In the genomic region with DNA sequence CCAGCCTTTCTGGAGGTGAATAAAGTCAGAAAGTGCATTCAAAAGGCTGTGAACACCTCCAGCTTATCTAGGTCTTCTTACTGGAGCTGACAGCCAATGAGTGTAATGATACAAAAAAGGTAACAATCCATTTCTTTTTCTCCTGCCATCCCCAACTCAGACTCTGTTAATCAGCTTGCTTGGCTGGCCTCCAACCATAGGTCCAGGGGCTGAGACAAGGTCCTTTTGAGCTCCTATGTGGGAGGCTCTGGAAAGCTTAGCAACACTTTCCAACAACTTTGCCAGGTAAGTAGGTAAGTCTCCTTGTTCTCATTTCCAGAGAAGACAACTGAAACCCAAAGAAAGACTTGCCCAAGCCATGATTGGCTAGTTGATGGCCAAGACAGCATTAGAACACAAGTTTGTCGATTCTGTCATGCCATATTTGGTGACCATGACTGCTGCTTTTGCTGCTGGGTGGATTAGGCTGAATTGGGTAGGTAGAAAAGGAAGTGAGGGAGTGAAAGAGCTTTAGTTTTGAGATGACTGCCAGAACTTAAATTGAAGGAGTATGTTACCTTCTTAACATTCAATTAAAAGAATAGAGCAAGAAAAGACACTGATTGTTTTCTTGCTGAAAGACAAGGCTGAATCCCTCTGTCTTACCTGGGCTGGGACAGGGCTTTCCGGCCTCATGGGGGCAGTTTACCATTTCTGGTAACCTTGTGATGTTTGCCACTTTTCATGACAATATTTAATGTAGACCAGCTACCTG, we compare ENCODE assay signal across 1 cellular context.
TF ChIP-seq lines count a peak whose summit lies in the region.

No MANE protein-coding gene starts in this region.

TF ChIP-seq in K562, 482 proteins besides CTCF, POLR2A, EP300 and RAD21 (continued from another document):
- TF ChIP-seq, protein P1, sequence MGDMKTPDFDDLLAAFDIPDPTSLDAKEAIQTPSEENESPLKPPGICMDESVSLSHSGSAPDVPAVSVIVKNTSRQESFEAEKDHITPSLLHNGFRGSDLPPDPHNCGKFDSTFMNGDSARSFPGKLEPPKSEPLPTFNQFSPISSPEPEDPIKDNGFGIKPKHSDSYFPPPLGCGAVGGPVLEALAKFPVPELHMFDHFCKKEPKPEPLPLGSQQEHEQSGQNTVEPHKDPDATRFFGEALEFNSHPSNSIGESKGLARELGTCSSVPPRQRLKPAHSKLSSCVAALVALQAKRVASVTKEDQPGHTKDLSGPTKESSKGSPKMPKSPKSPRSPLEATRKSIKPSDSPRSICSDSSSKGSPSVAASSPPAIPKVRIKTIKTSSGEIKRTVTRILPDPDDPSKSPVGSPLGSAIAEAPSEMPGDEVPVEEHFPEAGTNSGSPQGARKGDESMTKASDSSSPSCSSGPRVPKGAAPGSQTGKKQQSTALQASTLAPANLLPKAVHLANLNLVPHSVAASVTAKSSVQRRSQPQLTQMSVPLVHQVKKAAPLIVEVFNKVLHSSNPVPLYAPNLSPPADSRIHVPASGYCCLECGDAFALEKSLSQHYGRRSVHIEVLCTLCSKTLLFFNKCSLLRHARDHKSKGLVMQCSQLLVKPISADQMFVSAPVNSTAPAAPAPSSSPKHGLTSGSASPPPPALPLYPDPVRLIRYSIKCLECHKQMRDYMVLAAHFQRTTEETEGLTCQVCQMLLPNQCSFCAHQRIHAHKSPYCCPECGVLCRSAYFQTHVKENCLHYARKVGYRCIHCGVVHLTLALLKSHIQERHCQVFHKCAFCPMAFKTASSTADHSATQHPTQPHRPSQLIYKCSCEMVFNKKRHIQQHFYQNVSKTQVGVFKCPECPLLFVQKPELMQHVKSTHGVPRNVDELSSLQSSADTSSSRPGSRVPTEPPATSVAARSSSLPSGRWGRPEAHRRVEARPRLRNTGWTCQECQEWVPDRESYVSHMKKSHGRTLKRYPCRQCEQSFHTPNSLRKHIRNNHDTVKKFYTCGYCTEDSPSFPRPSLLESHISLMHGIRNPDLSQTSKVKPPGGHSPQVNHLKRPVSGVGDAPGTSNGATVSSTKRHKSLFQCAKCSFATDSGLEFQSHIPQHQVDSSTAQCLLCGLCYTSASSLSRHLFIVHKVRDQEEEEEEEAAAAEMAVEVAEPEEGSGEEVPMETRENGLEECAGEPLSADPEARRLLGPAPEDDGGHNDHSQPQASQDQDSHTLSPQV (IDR thresholded peaks at IDR 0.05): peak; percentile 32; the same call in 1 of the 2 replicates
